In the genomic region with DNA sequence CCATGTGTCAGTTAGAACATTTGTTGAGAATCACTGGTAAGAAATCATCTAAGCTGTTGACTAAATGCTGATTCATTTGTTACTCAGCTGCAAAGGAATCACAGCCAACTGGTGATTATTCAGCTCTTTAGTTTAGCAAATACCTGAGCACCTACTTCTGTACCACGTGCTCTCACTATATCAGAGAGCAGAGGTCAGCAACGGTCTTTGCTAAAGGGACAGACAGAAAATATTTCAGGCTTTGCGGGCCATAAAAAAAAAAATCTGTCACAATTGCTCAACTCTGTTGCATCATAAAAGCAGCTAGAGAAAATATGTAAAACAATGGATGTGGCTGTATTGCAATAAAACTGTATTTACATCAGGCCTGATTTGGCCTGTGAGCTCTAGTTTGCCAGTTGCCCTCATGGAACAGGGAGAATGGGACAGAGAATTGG, we compare ENCODE assay signal across 12 cellular contexts.
A peak's percentile ranks its signal among the peaks of the same experiment; 100 is the strongest.
DNase-seq lines count a peak whose midpoint lies in the region; ATAC-seq and TF ChIP-seq lines count a peak whose summit lies in the region.
"Had no signal": no experiment of that assay in that cellular context is flagged by ENCODE, and none has a peak within 500 bp of the region (broad histone marks: within the 10 kb centered on the region; RNA-seq: fewer than 3 reads in every experiment).

No MANE protein-coding gene starts in this region.

- no peaks in the 10 kb centered on the region for H3K36me3 Mint-ChIP-seq in nephron progenitor cell (ENCODE audit: low read depth)

- H3K4me3 Mint-ChIP-seq in nephron progenitor cell, result no peak overlapping the region

- peak; percentile 68 for DNase-seq in HPDE6-E6E7 (ENCODE audit: extremely low spot score)
- DNase-seq in SJSA1 (ENCODE audit: low read depth in 1 of 2, low spot score in 2 of 2), result peak in 1 of 2 experiments; percentile 8
- peak; percentile 24 to 42 for DNase-seq in foreskin fibroblast
- no peak for DNase-seq in nephron progenitor cell
- no peak for DNase-seq in aorta
- DNase-seq in stimulated activated CD4-positive, alpha-beta T cell treated with anti-CD3 and anti-CD28 coated beads, Interleukin-2, amount 100 ng/mL, for 48 hours, result no peak
- DNase-seq: caudate nucleus; head of caudate nucleus; NCI-H1417; NK-92 treated with Interleukin-12 subunit alpha and Interleukin-12 subunit beta, amount 100 ng/mL, for 24 hours; T-helper 9 cell had no signal

- intact Hi-C loops in aorta (cut with DNase I), result no loop called here

- no peak overlapping the region for H3K4me3 ChIP-seq in SJSA1
- no peak overlapping the region for H3K4me3 ChIP-seq in foreskin fibroblast (ENCODE audit: low read depth in 1 of 2, low read length in 2 of 2)
- H3K4me3 ChIP-seq in aorta (ENCODE audit: low read length in 2 of 2), result no peak overlapping the region

- H3K27me3 ChIP-seq in SJSA1 (replicated peaks) (no peaks in the 10 kb centered on the region), aorta (ENCODE audit: control insufficient read depth in 1 of 2, insufficient read depth in 2 of 2, low read length in 1 of 2) (no peaks in the 10 kb centered on the region)

- TF ChIP-seq CTCF in foreskin fibroblast (IDR thresholded peaks at IDR 0.05; ENCODE audit: low read depth, low read length) (no peak), nephron progenitor cell (IDR thresholded peaks at IDR 0.05) (no peak)

- 73 to 76% methylated on average over 3 of the region's 3 CpGs for WGBS in aorta, 2 donors

- H3K9me3 Mint-ChIP-seq in nephron progenitor cell, result no peaks in the 10 kb centered on the region

- ATAC-seq in aorta (ENCODE audit: low FRiP score) (no peak), GM18858 (IDR thresholded peaks at IDR 0.05; ENCODE audit: unreplicated experiment) (no peak)

- peak overlapping the region; percentile 47 for H3K27ac ChIP-seq in SJSA1
- no peak overlapping the region for H3K27ac ChIP-seq in aorta (ENCODE audit: low read depth in 1 of 2, low read length in 2 of 2)

- no peak overlapping the region for H3K27ac Mint-ChIP-seq in nephron progenitor cell

- no peaks in the 10 kb centered on the region for H3K4me1 Mint-ChIP-seq in nephron progenitor cell

- H3K36me3 ChIP-seq in SJSA1 (no peaks in the 10 kb centered on the region), aorta (ENCODE audit: control insufficient read depth in 1 of 2, insufficient read depth in 2 of 2, low read length in 1 of 2) (no peaks in the 10 kb centered on the region)

- H3K9me3 ChIP-seq in SJSA1 (replicated peaks) (no peaks in the 10 kb centered on the region), aorta (ENCODE audit: control insufficient read depth, low read length) (peaks cover 2% of the 10 kb centered on the region)

- H3K4me1 ChIP-seq in SJSA1 (replicated peaks) (peaks cover 11% of the 10 kb centered on the region), aorta (ENCODE audit: control insufficient read depth in 1 of 2, insufficient read depth in 2 of 2, low read length in 2 of 2) (no peaks in the 10 kb centered on the region)

- peaks cover 4% of the 10 kb centered on the region for H3K27me3 Mint-ChIP-seq in nephron progenitor cell (ENCODE audit: low read depth, poor library complexity)

Comparison
In these comparisons a context has a peak if more than half of its experiments do, and no peak if none do; other contexts are left out.
1. DNase-seq: peak in HPDE6-E6E7 (single experiment) and foreskin fibroblast (2 of 2); none in nephron progenitor cell (single experiment), aorta (0 of 2) and stimulated activated CD4-positive, alpha-beta T cell treated with anti-CD3 and anti-CD28 coated beads, Interleukin-2, amount 100 ng/mL, for 48 hours (0 of 2).